14 cellular contexts compared by ENCODE assay signal in genomic region chr12:114938487-114939210, GRCh38.
"Had no signal": no experiment of that assay in that cellular context is flagged by ENCODE, and none has a peak within 500 bp of the region (broad histone marks: within the 10 kb centered on the region; RNA-seq: fewer than 3 reads in every experiment).

No MANE protein-coding gene starts in this region.

- DNase-seq: activated effector memory CD4-positive, alpha-beta T cell treated with Interleukin-2 at 50 U/mL for 16 hours; activated T-cell treated with anti-CD3 and anti-CD28 coated beads, Interleukin-2, amount 50 U/mL, for 1 hour; cerebellar nuclear complex; left ventricle myocardium superior; naive B cell; stimulated activated CD4-positive, alpha-beta T cell treated with anti-CD3 and anti-CD28 coated beads, Interleukin-4, amount 100 ng/mL, for 1 hour; stimulated activated CD8-positive, alpha-beta memory T cell treated with anti-CD3 and anti-CD28 coated beads, Interleukin-4, amount 100 ng/mL, for 48 hours; SW 1271 had no signal

- H3K36me3 Mint-ChIP-seq: activated naive CD4-positive, alpha-beta T cell treated with anti-CD3 and anti-CD28 coated beads, Interleukin-2, amount 50 U/mL, for 24 hours; brain; naive B cell had no signal

- H3K27me3 Mint-ChIP-seq: activated naive CD4-positive, alpha-beta T cell treated with anti-CD3 and anti-CD28 coated beads, Interleukin-2, amount 50 U/mL, for 24 hours; naive B cell; stimulated activated naive CD8-positive, alpha-beta T cell treated with anti-CD3 and anti-CD28 coated beads, Interleukin-15, Interleukin-2, amounts not matched to agents 100 ng/mL and 50 ng/mL, for 24 hours had no signal

- ATAC-seq: activated CD4-positive, CD25-positive, alpha-beta regulatory T cell treated with anti-CD3 and anti-CD28 coated beads, Interleukin-2, amount 50 U/mL, for 24 hours; left ventricle myocardium superior had no signal

- H3K4me3 Mint-ChIP-seq: activated naive CD4-positive, alpha-beta T cell treated with anti-CD3 and anti-CD28 coated beads, Interleukin-2, amount 50 U/mL, for 24 hours; brain; mesothelial cell of epicardium; naive B cell; stimulated activated naive CD8-positive, alpha-beta T cell treated with anti-CD3 and anti-CD28 coated beads, Interleukin-15, Interleukin-2, amounts not matched to agents 100 ng/mL and 50 ng/mL, for 24 hours; T-helper 2 cell treated with Interferon-gamma antibody and Interleukin-4, amounts not matched to agents 5 μg/mL and 100 μg/mL, for 36 hours had no signal

- H3K9me3 Mint-ChIP-seq: activated naive CD4-positive, alpha-beta T cell treated with anti-CD3 and anti-CD28 coated beads, Interleukin-2, amount 50 U/mL, for 24 hours had no signal

- H3K4me1 Mint-ChIP-seq: activated naive CD4-positive, alpha-beta T cell treated with anti-CD3 and anti-CD28 coated beads, Interleukin-2, amount 50 U/mL, for 24 hours; brain; naive B cell had no signal

- H3K27ac Mint-ChIP-seq: activated naive CD4-positive, alpha-beta T cell treated with anti-CD3 and anti-CD28 coated beads, Interleukin-2, amount 50 U/mL, for 24 hours; mesothelial cell of epicardium; naive B cell; stimulated activated naive CD8-positive, alpha-beta T cell treated with anti-CD3 and anti-CD28 coated beads, Interleukin-15, Interleukin-2, amounts not matched to agents 100 ng/mL and 50 ng/mL, for 24 hours; T-helper 2 cell treated with Interferon-gamma antibody and Interleukin-4, amounts not matched to agents 5 μg/mL and 100 μg/mL, for 36 hours had no signal
